Comparison of ENCODE assay signal across 8 cellular contexts in genomic region chr5:95960802-95961616, GRCh38. TPM values are rescaled to one million over a fixed set of nuclear protein-coding genes. Genes with fewer than 3 reads are reported as not detected.
DNase-seq lines count a peak whose midpoint lies in the region; ATAC-seq and TF ChIP-seq lines count a peak whose summit lies in the region.

No MANE protein-coding gene starts in this region.

- peak; percentile 78 to 84 for TF ChIP-seq CTCF in left lung (IDR thresholded peaks at IDR 0.05)

- H3K36me3 ChIP-seq in left lung = no peaks in the 10 kb centered on the region

- intact Hi-C loops in left lung (cut with DNase I) = loop anchor here in 1 of 2 donors (5.0 kb wide), 1 partner anchor 99 kb away; no protein-coding TSS in a partner anchor

- no peaks in the 10 kb centered on the region for H3K9me3 ChIP-seq in left lung

- peak overlapping the region; percentile 79 to 89 for H3K4me3 ChIP-seq in left lung

- peaks cover 23 to 44% of the 10 kb centered on the region in 2 donors for H3K4me1 ChIP-seq in left lung

- H3K27ac ChIP-seq in left lung = peak overlapping the region; percentile 99 to 100

- DNase-seq in SIG-M5 treated with dmso at 0.1 percent for 504 hours (lab: John Stamatoyannopoulos, UW; ENCODE audit: unreplicated experiment) = peak; percentile 78
- no peak for DNase-seq in SIG-M5 (lab: John Stamatoyannopoulos, UW)
- DNase-seq in NCI-H2171 treated with DMSO at 0.1 percent for 48 hours (lab: John Stamatoyannopoulos, UW) = peak; percentile 33
- peak; percentile 81 for DNase-seq in activated CD4-positive, alpha-beta T cell treated with anti-CD3 and anti-CD28 coated beads for 48 hours
- DNase-seq in dedifferentiated amniotic fluid mesenchymal stem cell (ENCODE audit: extremely low spot score) = peak; percentile 74
- peak; percentile 85 to 98 for DNase-seq in left lung
- peak; percentile 76 for DNase-seq in stimulated activated CD4-positive, alpha-beta T cell treated with anti-CD3 and anti-CD28 coated beads, Interleukin-1b, Interleukin-23, amount 100 ng/mL, for 48 hours

- peak; percentile 54 for ATAC-seq in HG02870 (IDR thresholded peaks at IDR 0.05; ENCODE audit: unreplicated experiment)
- peak; percentile 78 for ATAC-seq in left lung

- H3K27me3 ChIP-seq in left lung = no peaks in the 10 kb centered on the region

RNA-seq across cellular contexts. Expression of gene ELL2, which starts 0.6 kb away (rescaled TPM):
- 10 to 100 TPM; 46.9 to 62.7 TPM for total RNA-seq in left lung
